In genomic region chr12:24728366-24728765, GRCh38 we compare ENCODE assay signal across 8 cellular contexts.
DNase-seq lines count a peak whose midpoint lies in the region; ATAC-seq and TF ChIP-seq lines count a peak whose summit lies in the region.

No MANE protein-coding gene starts in this region.

- peak in 1 of 2 donors; percentile 77 for ATAC-seq in lower lobe of right lung

- peak; percentile 59 for TF ChIP-seq CTCF in lower lobe of right lung (IDR thresholded peaks at IDR 0.05)

- H3K9ac ChIP-seq in adipocyte (ENCODE audit: low read length), result no peak overlapping the region

- H3K9me3 ChIP-seq in adipocyte (ENCODE audit: control insufficient read depth, low read length) (no peaks in the 10 kb centered on the region), lower lobe of right lung (no peaks in the 10 kb centered on the region)
- H3K9me3 ChIP-seq in effector memory CD4-positive, alpha-beta T cell (ENCODE audit: control insufficient read depth, low read length), result no peaks in the 10 kb centered on the region

- peak; percentile 25 for DNase-seq in NCI-H1694 treated with DMSO at 0.1 percent for 48 hours (lab: John Stamatoyannopoulos, UW)
- no peak for DNase-seq in NCI-H1694 (lab: John Stamatoyannopoulos, UW)
- DNase-seq in HuH-7 (ENCODE audit: low spot score), result peak; percentile 28
- DNase-seq in adipocyte (ENCODE audit: low read depth), result peak; percentile 62
- no peak for DNase-seq in lower lobe of right lung
- DNase-seq in T1000 (lab: John Stamatoyannopoulos, UW), result no peak
- DNase-seq in stimulated activated CD4-positive, alpha-beta T cell treated with anti-CD3 and anti-CD28 coated beads, Interleukin-4, amount 100 ng/mL, for 1 hour, result no peak
- no peak for DNase-seq in effector memory CD4-positive, alpha-beta T cell

- no peaks in the 10 kb centered on the region for H3K4me1 ChIP-seq in adipocyte (ENCODE audit: control insufficient read depth, insufficient read depth, low read length)
- no peaks in the 10 kb centered on the region for H3K4me1 ChIP-seq in lower lobe of right lung
- no peaks in the 10 kb centered on the region for H3K4me1 ChIP-seq in effector memory CD4-positive, alpha-beta T cell (ENCODE audit: control insufficient read depth, insufficient read depth, low read length, poor library complexity, severe bottlenecking)

- intact Hi-C loops in lower lobe of right lung (cut with DNase I), result no loop called here

- H3K27me3 ChIP-seq in adipocyte (replicated peaks; ENCODE audit: control insufficient read depth, insufficient read depth, low read length) (no peaks in the 10 kb centered on the region), lower lobe of right lung (ENCODE audit: low read depth) (no peaks in the 10 kb centered on the region)
- H3K27me3 ChIP-seq in effector memory CD4-positive, alpha-beta T cell (replicated peaks; ENCODE audit: control insufficient read depth, insufficient read depth, low read length, poor library complexity, severe bottlenecking), result no peaks in the 10 kb centered on the region

- no peaks in the 10 kb centered on the region for H3K36me3 ChIP-seq in adipocyte (ENCODE audit: control insufficient read depth, insufficient read depth, low read length, severe bottlenecking)
- H3K36me3 ChIP-seq in lower lobe of right lung, result no peaks in the 10 kb centered on the region
- no peaks in the 10 kb centered on the region for H3K36me3 ChIP-seq in effector memory CD4-positive, alpha-beta T cell (ENCODE audit: control insufficient read depth, insufficient read depth, low read length)

- H3K27ac ChIP-seq in lower lobe of right lung, result no peak overlapping the region
- H3K27ac ChIP-seq in effector memory CD4-positive, alpha-beta T cell (ENCODE audit: insufficient read depth, low read length, poor library complexity, severe bottlenecking), result no peak overlapping the region

- no peak overlapping the region for H3K4me3 ChIP-seq in adipocyte (ENCODE audit: low read length)
- H3K4me3 ChIP-seq in lower lobe of right lung, result no peak overlapping the region
- H3K4me3 ChIP-seq in effector memory CD4-positive, alpha-beta T cell (ENCODE audit: insufficient read depth, low read depth, low read length, poor library complexity, severe bottlenecking), result no peak overlapping the region

Comparison
In these comparisons a context has a peak if more than half of its experiments do, and no peak if none do; other contexts are left out.
1. DNase-seq: peak in NCI-H1694 treated with DMSO at 0.1 percent for 48 hours (single experiment), HuH-7 (single experiment) and adipocyte (single experiment); none in NCI-H1694 (single experiment), lower lobe of right lung (single experiment), T1000 (single experiment), stimulated activated CD4-positive, alpha-beta T cell treated with anti-CD3 and anti-CD28 coated beads, Interleukin-4, amount 100 ng/mL, for 1 hour (single experiment) and effector memory CD4-positive, alpha-beta T cell (0 of 3).